1 cellular context compared by ENCODE assay signal in the genomic region with DNA sequence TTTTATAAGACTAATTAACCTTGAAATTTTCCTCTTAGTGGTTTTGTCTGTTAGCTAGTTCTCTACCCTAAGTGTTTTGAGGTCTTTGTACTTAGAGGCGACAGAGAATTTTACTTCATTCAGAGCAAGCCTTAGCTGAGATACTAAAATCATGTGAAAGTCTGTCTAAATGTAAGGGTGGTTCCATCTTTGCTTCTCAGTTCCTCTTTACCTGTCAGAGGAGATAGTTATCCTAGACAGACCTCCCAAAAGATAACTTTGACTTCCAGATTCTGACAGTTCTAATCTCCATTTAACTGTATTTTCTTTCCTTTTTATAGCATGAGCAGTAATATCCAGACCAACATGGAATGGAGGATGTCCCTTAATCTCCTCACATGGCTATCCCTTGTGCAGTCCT.
TF ChIP-seq lines count a peak whose summit lies in the region.

No MANE protein-coding gene starts in this region.

TF ChIP-seq in WTC11, 78 proteins besides CTCF, POLR2A, EP300 and RAD21 (continued from another document):
- TF ChIP-seq, protein P1, sequence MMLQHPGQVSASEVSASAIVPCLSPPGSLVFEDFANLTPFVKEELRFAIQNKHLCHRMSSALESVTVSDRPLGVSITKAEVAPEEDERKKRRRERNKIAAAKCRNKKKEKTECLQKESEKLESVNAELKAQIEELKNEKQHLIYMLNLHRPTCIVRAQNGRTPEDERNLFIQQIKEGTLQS (CRISPR knock-in tag; conservative IDR thresholded peaks at IDR 0.05) = no peak
- TF ChIP-seq, protein P2, sequence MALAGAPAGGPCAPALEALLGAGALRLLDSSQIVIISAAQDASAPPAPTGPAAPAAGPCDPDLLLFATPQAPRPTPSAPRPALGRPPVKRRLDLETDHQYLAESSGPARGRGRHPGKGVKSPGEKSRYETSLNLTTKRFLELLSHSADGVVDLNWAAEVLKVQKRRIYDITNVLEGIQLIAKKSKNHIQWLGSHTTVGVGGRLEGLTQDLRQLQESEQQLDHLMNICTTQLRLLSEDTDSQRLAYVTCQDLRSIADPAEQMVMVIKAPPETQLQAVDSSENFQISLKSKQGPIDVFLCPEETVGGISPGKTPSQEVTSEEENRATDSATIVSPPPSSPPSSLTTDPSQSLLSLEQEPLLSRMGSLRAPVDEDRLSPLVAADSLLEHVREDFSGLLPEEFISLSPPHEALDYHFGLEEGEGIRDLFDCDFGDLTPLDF (CRISPR knock-in tag; IDR thresholded peaks at IDR 0.05) = no peak
- TF ChIP-seq, protein P3, sequence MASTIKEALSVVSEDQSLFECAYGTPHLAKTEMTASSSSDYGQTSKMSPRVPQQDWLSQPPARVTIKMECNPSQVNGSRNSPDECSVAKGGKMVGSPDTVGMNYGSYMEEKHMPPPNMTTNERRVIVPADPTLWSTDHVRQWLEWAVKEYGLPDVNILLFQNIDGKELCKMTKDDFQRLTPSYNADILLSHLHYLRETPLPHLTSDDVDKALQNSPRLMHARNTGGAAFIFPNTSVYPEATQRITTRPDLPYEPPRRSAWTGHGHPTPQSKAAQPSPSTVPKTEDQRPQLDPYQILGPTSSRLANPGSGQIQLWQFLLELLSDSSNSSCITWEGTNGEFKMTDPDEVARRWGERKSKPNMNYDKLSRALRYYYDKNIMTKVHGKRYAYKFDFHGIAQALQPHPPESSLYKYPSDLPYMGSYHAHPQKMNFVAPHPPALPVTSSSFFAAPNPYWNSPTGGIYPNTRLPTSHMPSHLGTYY (CRISPR knock-in tag; IDR thresholded peaks at IDR 0.05) = no peak
- no peak for TF ChIP-seq KAT7 (CRISPR knock-in tag; IDR thresholded peaks at IDR 0.05; ENCODE audit: borderline replicate concordance)
- TF ChIP-seq, protein P4, sequence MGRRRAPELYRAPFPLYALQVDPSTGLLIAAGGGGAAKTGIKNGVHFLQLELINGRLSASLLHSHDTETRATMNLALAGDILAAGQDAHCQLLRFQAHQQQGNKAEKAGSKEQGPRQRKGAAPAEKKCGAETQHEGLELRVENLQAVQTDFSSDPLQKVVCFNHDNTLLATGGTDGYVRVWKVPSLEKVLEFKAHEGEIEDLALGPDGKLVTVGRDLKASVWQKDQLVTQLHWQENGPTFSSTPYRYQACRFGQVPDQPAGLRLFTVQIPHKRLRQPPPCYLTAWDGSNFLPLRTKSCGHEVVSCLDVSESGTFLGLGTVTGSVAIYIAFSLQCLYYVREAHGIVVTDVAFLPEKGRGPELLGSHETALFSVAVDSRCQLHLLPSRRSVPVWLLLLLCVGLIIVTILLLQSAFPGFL (CRISPR knock-in tag; IDR thresholded peaks at IDR 0.05; ENCODE audit: borderline replicate concordance) = no peak
- no peak for TF ChIP-seq NR3C1 (CRISPR knock-in tag; conservative IDR thresholded peaks at IDR 0.05; ENCODE audit: low read depth)
- TF ChIP-seq JAZF1 (CRISPR knock-in tag; IDR thresholded peaks at IDR 0.05) = no peak
- TF ChIP-seq, protein P5, sequence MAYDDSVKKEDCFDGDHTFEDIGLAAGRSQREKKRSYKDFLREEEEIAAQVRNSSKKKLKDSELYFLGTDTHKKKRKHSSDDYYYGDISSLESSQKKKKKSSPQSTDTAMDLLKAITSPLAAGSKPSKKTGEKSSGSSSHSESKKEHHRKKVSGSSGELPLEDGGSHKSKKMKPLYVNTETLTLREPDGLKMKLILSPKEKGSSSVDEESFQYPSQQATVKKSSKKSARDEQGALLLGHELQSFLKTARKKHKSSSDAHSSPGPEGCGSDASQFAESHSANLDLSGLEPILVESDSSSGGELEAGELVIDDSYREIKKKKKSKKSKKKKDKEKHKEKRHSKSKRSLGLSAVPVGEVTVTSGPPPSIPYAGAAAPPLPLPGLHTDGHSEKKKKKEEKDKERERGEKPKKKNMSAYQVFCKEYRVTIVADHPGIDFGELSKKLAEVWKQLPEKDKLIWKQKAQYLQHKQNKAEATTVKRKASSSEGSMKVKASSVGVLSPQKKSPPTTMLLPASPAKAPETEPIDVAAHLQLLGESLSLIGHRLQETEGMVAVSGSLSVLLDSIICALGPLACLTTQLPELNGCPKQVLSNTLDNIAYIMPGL (CRISPR knock-in tag; IDR thresholded peaks at IDR 0.05) = no peak
- TF ChIP-seq ZNF317 (CRISPR knock-in tag; IDR thresholded peaks at IDR 0.05; ENCODE audit: borderline replicate concordance, low read depth) = no peak
- TF ChIP-seq, protein P6, sequence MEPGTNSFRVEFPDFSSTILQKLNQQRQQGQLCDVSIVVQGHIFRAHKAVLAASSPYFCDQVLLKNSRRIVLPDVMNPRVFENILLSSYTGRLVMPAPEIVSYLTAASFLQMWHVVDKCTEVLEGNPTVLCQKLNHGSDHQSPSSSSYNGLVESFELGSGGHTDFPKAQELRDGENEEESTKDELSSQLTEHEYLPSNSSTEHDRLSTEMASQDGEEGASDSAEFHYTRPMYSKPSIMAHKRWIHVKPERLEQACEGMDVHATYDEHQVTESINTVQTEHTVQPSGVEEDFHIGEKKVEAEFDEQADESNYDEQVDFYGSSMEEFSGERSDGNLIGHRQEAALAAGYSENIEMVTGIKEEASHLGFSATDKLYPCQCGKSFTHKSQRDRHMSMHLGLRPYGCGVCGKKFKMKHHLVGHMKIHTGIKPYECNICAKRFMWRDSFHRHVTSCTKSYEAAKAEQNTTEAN (CRISPR knock-in tag; IDR thresholded peaks at IDR 0.05) = no peak
